ENCODE assay signal across 8 cellular contexts in the genomic region with DNA sequence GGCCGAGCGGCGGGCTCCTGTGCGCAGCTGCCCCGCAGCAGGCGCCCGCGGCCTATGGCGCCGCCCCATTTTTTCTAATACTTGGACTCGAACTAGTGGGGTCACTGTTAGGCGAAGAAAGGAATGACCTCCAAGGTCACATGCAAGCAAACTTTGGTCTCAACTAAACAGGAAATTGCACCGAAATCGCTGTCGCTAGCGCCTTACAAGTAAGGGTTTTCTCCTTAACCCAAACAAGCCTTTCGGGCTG. TPM values are rescaled to one million over a fixed set of nuclear protein-coding genes. Genes with fewer than 3 reads are reported as not detected.
DNase-seq lines count a peak whose midpoint lies in the region; ATAC-seq and TF ChIP-seq lines count a peak whose summit lies in the region.

No MANE protein-coding gene starts in this region.

- CTCF ChIA-PET in BJ (lab: Yijun Ruan, JAX): no interaction called here

- POLR2A ChIA-PET in BJ (lab: Charles Lee): no interaction called here

- H3K27ac ChIP-seq in OCI-LY1 (ENCODE audit: low read depth, low read length, poor library complexity, severe bottlenecking) (peak overlapping the region; percentile 75), layer of hippocampus (ENCODE audit: low read depth, low read length) (peak overlapping the region; percentile 89), substantia nigra (ENCODE audit: low read depth, low read length, poor library complexity, severe bottlenecking) (peak overlapping the region; percentile 95)

- H3K4me1 ChIP-seq in OCI-LY1 (ENCODE audit: insufficient read depth, low read length, severe bottlenecking): peaks cover 22% of the 10 kb centered on the region

- H3K9me3 ChIP-seq in OCI-LY1 (ENCODE audit: low read length): peaks cover 3% of the 10 kb centered on the region; the same call in 1 of the 2 replicates

- H4K20me1 ChIP-seq in OCI-LY1 (ENCODE audit: insufficient read depth, low read length): no peaks in the 10 kb centered on the region

- H3K4me3 ChIP-seq in BJ (ENCODE audit: low read depth, low read length) (peak overlapping the region; percentile 91), OCI-LY1 (ENCODE audit: low read depth, low read length, poor library complexity, severe bottlenecking) (peak overlapping the region; percentile 96)

- H3K9ac ChIP-seq in OCI-LY1 (ENCODE audit: low read length): peak overlapping the region; percentile 96

- ATAC-seq in GM18520 (IDR thresholded peaks at IDR 0.05; ENCODE audit: unreplicated experiment) (peak; percentile 25), HG03045 (IDR thresholded peaks at IDR 0.05; ENCODE audit: unreplicated experiment) (peak; percentile 30)

- H3K79me2 ChIP-seq in OCI-LY1 (ENCODE audit: insufficient read depth, low read length): peaks cover 40% of the 10 kb centered on the region

- no peak for DNase-seq in BJ (ENCODE audit: low read depth)
- DNase-seq in cerebellum (ENCODE audit: low spot score): peak; percentile 8
- DNase-seq in substantia nigra (lab: John Stamatoyannopoulos, UW): peak in 34 of 49 donors; percentile 2 to 71 (median 41)
- no peak for DNase-seq in retina

- H3K9me2 ChIP-seq in OCI-LY1 (ENCODE audit: low read depth, low read length): no peaks in the 10 kb centered on the region

- TF ChIP-seq CTCF in BJ (IDR thresholded peaks at IDR 0.05; ENCODE audit: insufficient read depth, low read depth, low read length): no peak
- no peak for TF ChIP-seq CTCF in OCI-LY1 (IDR thresholded peaks at IDR 0.05; ENCODE audit: low read length)

- peak overlapping the region; percentile 85 for H3K4me2 ChIP-seq in OCI-LY1 (ENCODE audit: low read length)

- peak overlapping the region; percentile 57 for H2AFZ ChIP-seq in OCI-LY1 (ENCODE audit: low read length)

- H3K36me3 ChIP-seq in BJ (ENCODE audit: control insufficient read depth, insufficient read depth, low read length): no peaks in the 10 kb centered on the region
- peaks cover 9% of the 10 kb centered on the region for H3K36me3 ChIP-seq in OCI-LY1 (ENCODE audit: insufficient read depth, low read length)

- H3F3A ChIP-seq in OCI-LY1 (ENCODE audit: insufficient read depth, low read length): no peaks in the 10 kb centered on the region

- H3K27me3 ChIP-seq in BJ (ENCODE audit: control insufficient read depth, insufficient read depth, low read length) (no peaks in the 10 kb centered on the region), OCI-LY1 (ENCODE audit: insufficient read depth, low read length) (no peaks in the 10 kb centered on the region), layer of hippocampus (ENCODE audit: control insufficient read depth, insufficient read depth, low read length) (no peaks in the 10 kb centered on the region)

RNA-seq across cellular contexts. Expression of a gene that starts 0.3 kb away (rescaled TPM):
- 14.1 and 18.5 TPM in 2 replicates for polyA plus RNA-seq in BJ (2011; rRNA removed)
- polyA minus RNA-seq in BJ (2011; rRNA and poly(A)+ RNA removed): 11.5 TPM in 2 replicates
- 24.6 TPM for total RNA-seq in cerebellum

Comparison
In these comparisons a context has a peak if more than half of its experiments do, and no peak if none do; other contexts are left out.
1. DNase-seq: peak in cerebellum (single experiment) and substantia nigra (34 of 49); none in BJ (single experiment) and retina (single experiment).
2. Peak in every context shown above with its lines, with median percentiles within 50 percentile points of each other: H3K27ac ChIP-seq.